8 cellular contexts compared by ENCODE assay signal in genomic region chr16:69131749-69132423, GRCh38. TPM values are rescaled to one million over a fixed set of nuclear protein-coding genes. Genes with fewer than 3 reads are reported as not detected.
DNase-seq lines count a peak whose midpoint lies in the region; ATAC-seq and TF ChIP-seq lines count a peak whose summit lies in the region.

No MANE protein-coding gene starts in this region.

- peaks cover 0 to 23% (median 7%) of the 10 kb centered on the region in 9 donors for H3K36me3 ChIP-seq in heart left ventricle
- no peaks in the 10 kb centered on the region for H3K36me3 ChIP-seq in prostate gland
- H3K36me3 ChIP-seq in upper lobe of right lung: peaks cover 19% of the 10 kb centered on the region

- TF ChIP-seq CTCF in heart left ventricle (IDR thresholded peaks at IDR 0.05) (no peak), prostate gland (IDR thresholded peaks at IDR 0.05) (no peak), upper lobe of right lung (IDR thresholded peaks at IDR 0.05) (no peak)

- ATAC-seq in GM21786 (IDR thresholded peaks at IDR 0.05; ENCODE audit: unreplicated experiment) (peak; percentile 38), heart left ventricle (peak; percentile 74 to 87 (median 82)), upper lobe of right lung (peak; percentile 88)
- peak; percentile 52 for ATAC-seq in activated naive CD8-positive, alpha-beta T cell treated with anti-CD3 and anti-CD28 coated beads, Interleukin-2, amount 50 U/mL, for 24 hours

- H3K27ac ChIP-seq in heart left ventricle (peak overlapping the region; percentile 87 to 96 (median 92)), prostate gland (peak overlapping the region; percentile 86 to 97), upper lobe of right lung (peak overlapping the region; percentile 89)

- peaks cover 59% of the 10 kb centered on the region for H3K4me1 Mint-ChIP-seq in activated naive CD8-positive, alpha-beta T cell treated with anti-CD3 and anti-CD28 coated beads, Interleukin-2, amount 50 U/mL, for 24 hours

- peak overlapping the region; percentile 96 for H3K4me3 Mint-ChIP-seq in activated naive CD8-positive, alpha-beta T cell treated with anti-CD3 and anti-CD28 coated beads, Interleukin-2, amount 50 U/mL, for 24 hours

- H3K27me3 Mint-ChIP-seq in activated naive CD8-positive, alpha-beta T cell treated with anti-CD3 and anti-CD28 coated beads, Interleukin-2, amount 50 U/mL, for 24 hours: no peaks in the 10 kb centered on the region

- H3K9me3 ChIP-seq in heart left ventricle (no peaks in the 10 kb centered on the region), prostate gland (no peaks in the 10 kb centered on the region), upper lobe of right lung (no peaks in the 10 kb centered on the region)

- H3K27me3 ChIP-seq in heart left ventricle (no peaks in the 10 kb centered on the region), prostate gland (replicated peaks; ENCODE audit: insufficient read depth) (no peaks in the 10 kb centered on the region), upper lobe of right lung (no peaks in the 10 kb centered on the region)

- peak; percentile 31 for DNase-seq in DMS153 (lab: John Stamatoyannopoulos, UW)
- DNase-seq in Kasumi-1 (lab: John Stamatoyannopoulos, UW): peak; percentile 67 to 75
- DNase-seq in SKM-1 treated with dmso at 0.1 percent for 144 hours (lab: John Stamatoyannopoulos, UW; ENCODE audit: unreplicated experiment): peak; percentile 67
- DNase-seq in activated naive CD8-positive, alpha-beta T cell treated with anti-CD3 and anti-CD28 coated beads, Interleukin-2, amount 50 U/mL, for 24 hours: peak; percentile 84
- peak; percentile 82 to 89 (median 87) for DNase-seq in heart left ventricle
- DNase-seq in prostate gland (ENCODE audit: low spot score): peak; percentile 63
- DNase-seq in upper lobe of right lung: peak; percentile 90

- no peak for TF ChIP-seq POLR2A in heart left ventricle (IDR thresholded peaks at IDR 0.05)
- no peak for TF ChIP-seq POLR2A in prostate gland (IDR thresholded peaks at IDR 0.05)

- H3K36me3 Mint-ChIP-seq in activated naive CD8-positive, alpha-beta T cell treated with anti-CD3 and anti-CD28 coated beads, Interleukin-2, amount 50 U/mL, for 24 hours (ENCODE audit: low read depth): peaks cover 40% of the 10 kb centered on the region

- peak overlapping the region; percentile 91 for H3K27ac Mint-ChIP-seq in activated naive CD8-positive, alpha-beta T cell treated with anti-CD3 and anti-CD28 coated beads, Interleukin-2, amount 50 U/mL, for 24 hours

- 0 to 2% (median 1%) methylated on average over 29 to 57 of the region's 57 CpGs for WGBS in heart left ventricle, 4 donors
- under 1% methylated on average over 38 of the region's 57 CpGs for WGBS in prostate gland

- H3K4me3 ChIP-seq in heart left ventricle (peak overlapping the region; percentile 77 to 99 (median 89)), prostate gland (peak overlapping the region; percentile 91 to 97), upper lobe of right lung (peak overlapping the region; percentile 87)

- H3K9me3 Mint-ChIP-seq in activated naive CD8-positive, alpha-beta T cell treated with anti-CD3 and anti-CD28 coated beads, Interleukin-2, amount 50 U/mL, for 24 hours: no peaks in the 10 kb centered on the region

- intact Hi-C loops in heart left ventricle (cut with DNase I) (loop anchor here in 1 of 10 donors (10.0 kb wide), 1 partner anchor 597 kb away; the partner anchor contains the start of gene ZFP90), prostate gland (cut with DNase I) (loop anchor here (2.0 kb wide), 1 partner anchor 57 kb away; no protein-coding TSS in a partner anchor), upper lobe of right lung (cut with DNase I) (loop anchor here (10.0 kb wide), 1 partner anchor 887 kb away; the partner anchor contains the start of gene PLA2G15)

- H3K4me1 ChIP-seq in heart left ventricle (peaks cover 0 to 36% (median 19%) of the 10 kb centered on the region in 12 donors), prostate gland (replicated peaks) (peaks cover 13% of the 10 kb centered on the region), upper lobe of right lung (peaks cover 20% of the 10 kb centered on the region)

RNA-seq across cellular contexts. Expression of gene CHTF8, which starts 0.5 kb away (rescaled TPM):
- total RNA-seq in heart left ventricle (10 to 100 TPM; 31.5 to 79.7 (median 57.2) TPM), prostate gland (100 to 1,000 TPM; 124 to 171 TPM), upper lobe of right lung (97.3 TPM)
- 10 to 100 TPM; 18.7 to 53.2 TPM for polyA plus RNA-seq in heart left ventricle

RNA-seq across cellular contexts. Expression of gene UTP4, which starts 0.6 kb away (rescaled TPM):
- total RNA-seq in heart left ventricle (10 to 100 TPM; 12.8 to 38.2 (median 28.3) TPM), prostate gland (10 to 100 TPM; 18.4 to 51.0 TPM), upper lobe of right lung (36.5 TPM)
- 10 to 100 TPM; 11.8 to 31.1 TPM for polyA plus RNA-seq in heart left ventricle

RNA-seq across cellular contexts. Expression of gene HAS3, which starts 26.4 kb away (rescaled TPM):
- total RNA-seq in heart left ventricle (1 to 10 TPM in 2 of 9 donors, under 1 TPM in 7; 0.21 to 2.0 (median 0.48) TPM), prostate gland (1 to 10 TPM; 3.0 to 4.5 TPM), upper lobe of right lung (8.2 TPM)
- polyA plus RNA-seq in heart left ventricle: under 1 TPM; 0.27 to 0.72 TPM

RNA-seq across cellular contexts. Expression of gene SNTB2, which starts 55.1 kb away (rescaled TPM):
- total RNA-seq in heart left ventricle: 10 to 100 TPM in 7 of 9 donors, 1 to 10 TPM in 2; 8.6 to 28.5 (median 13.2) TPM
- 1 to 10 TPM; 2.2 to 5.0 TPM for polyA plus RNA-seq in heart left ventricle
- total RNA-seq in prostate gland: 10 to 100 TPM; 33.7 to 53.0 TPM
- 44.6 TPM for total RNA-seq in upper lobe of right lung

Comparison
In these comparisons a context has a peak if more than half of its experiments do, and no peak if none do; other contexts are left out.
1. Peak in every context shown above with its lines: DNase-seq, ATAC-seq, H3K4me3 ChIP-seq and H3K27ac ChIP-seq.
2. DNase-seq: peak in every context shown above with its lines; median percentile 90 in upper lobe of right lung; 87 in heart left ventricle; 84 in activated naive CD8-positive, alpha-beta T cell treated with anti-CD3 and anti-CD28 coated beads, Interleukin-2, amount 50 U/mL, for 24 hours; 71 in Kasumi-1; 67 in SKM-1 treated with dmso at 0.1 percent for 144 hours; 63 in prostate gland; 31 in DMS153.
3. ATAC-seq: peak in every context shown above with its lines; median percentile 88 in upper lobe of right lung; 82 in heart left ventricle; 52 in activated naive CD8-positive, alpha-beta T cell treated with anti-CD3 and anti-CD28 coated beads, Interleukin-2, amount 50 U/mL, for 24 hours; 38 in GM21786.